9 cellular contexts compared by ENCODE assay signal in the genomic region with DNA sequence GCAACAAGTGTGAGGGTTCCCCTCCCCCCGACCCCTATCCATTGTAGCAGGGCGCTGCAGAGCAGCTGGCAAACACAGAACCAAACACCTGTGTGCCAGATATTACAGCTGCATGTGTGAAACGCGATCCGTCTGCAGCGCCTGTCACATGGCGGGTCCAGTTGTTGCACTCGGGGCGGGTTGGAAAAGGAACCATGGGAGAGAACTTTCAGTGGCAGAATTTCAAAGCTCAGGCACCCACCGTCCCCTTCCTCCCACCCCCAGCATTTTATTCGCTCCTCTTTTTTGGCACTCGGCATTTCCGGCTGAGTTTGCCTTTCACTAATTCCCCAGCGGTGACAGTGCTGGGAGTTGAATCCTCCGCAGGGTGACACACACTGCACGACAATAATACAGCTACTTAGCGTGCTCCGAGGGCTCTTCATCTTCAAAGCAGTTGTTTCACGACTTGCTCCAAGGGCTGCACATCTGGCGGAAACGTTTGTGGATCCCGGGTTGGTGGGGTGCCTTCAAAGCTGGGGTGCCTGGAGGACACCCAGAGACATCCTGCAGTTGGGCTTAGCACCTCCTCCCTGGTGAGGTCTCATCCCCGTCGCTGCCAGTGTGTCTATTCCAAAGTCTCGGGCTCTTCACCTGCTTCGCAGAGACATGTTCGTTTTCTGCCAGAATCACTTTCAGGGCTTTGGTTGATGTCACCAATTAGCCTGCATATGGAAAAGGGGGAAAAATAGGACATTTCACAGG.
DNase-seq lines count a peak whose midpoint lies in the region; ATAC-seq, FAIRE-seq and TF ChIP-seq lines count a peak whose summit lies in the region.
"Had no signal": no experiment of that assay in that cellular context is flagged by ENCODE, and none has a peak within 500 bp of the region (broad histone marks: within the 10 kb centered on the region; RNA-seq: fewer than 3 reads in every experiment).

No MANE protein-coding gene starts in this region.

- no peak for FAIRE-seq in GM12892 (lab: Jason Lieb, UNC)

- peaks cover 4% of the 10 kb centered on the region for H3K9me3 Mint-ChIP-seq in glutamatergic neuron (ENCODE audit: unreplicated experiment)

- H3K4me3 Mint-ChIP-seq in glutamatergic neuron (ENCODE audit: unreplicated experiment): no peak overlapping the region

- intact Hi-C loops in A673 (cut with micrococcal nuclease; ENCODE audit: unreplicated experiment): no loop called here

- POLR2A ChIA-PET in A673 (lab: Charles Lee; ENCODE audit: low non-redundant PET): interaction anchor here (0.6 kb wide), 1 partner anchor 129 kb away, joined by 19 read pairs; no protein-coding TSS in a partner anchor

- H3K27me3 ChIP-seq in A673 (replicated peaks; ENCODE audit: insufficient read depth, low read depth, low read length, poor library complexity) (no peaks in the 10 kb centered on the region), kidney epithelial cell (ENCODE audit: control insufficient read depth, insufficient read depth, low read length) (peaks cover 7% of the 10 kb centered on the region)
- H3K27me3 ChIP-seq: upper lobe of left lung had no signal

- H3K4me1 ChIP-seq in A673 (ENCODE audit: insufficient read depth, low read length, poor library complexity, severe bottlenecking): peaks cover 25% of the 10 kb centered on the region

- H3K27ac Mint-ChIP-seq in glutamatergic neuron (ENCODE audit: unreplicated experiment): no peak overlapping the region

- H3K4me3 ChIP-seq in A673 (ENCODE audit: low read depth, low read length, poor library complexity, severe bottlenecking) (peak overlapping the region; percentile 30), kidney epithelial cell (ENCODE audit: low read depth, low read length) (peak overlapping the region; percentile 3)

- no peaks in the 10 kb centered on the region for H3K9me3 ChIP-seq in A673 (ENCODE audit: low read depth, low read length, poor library complexity, severe bottlenecking)
- H3K9me3 ChIP-seq: upper lobe of left lung had no signal

- BruUV-seq in A673 (replicated peaks; lab: Mats Ljungman, UMichigan): no TSS peak

- H3K36me3 Mint-ChIP-seq in glutamatergic neuron (ENCODE audit: unreplicated experiment): peaks cover 4% of the 10 kb centered on the region

- no peak for TF ChIP-seq POLR2A in GM12892 (IDR thresholded peaks at IDR 0.05; ENCODE audit: low read depth, low read length)

- ATAC-seq in SK-N-SH treated with all-trans-retinoic acid at 6 μM for 48 hours (peak; percentile 70), GM21390 (IDR thresholded peaks at IDR 0.05; ENCODE audit: unreplicated experiment) (no peak)

- CTCF ChIA-PET in A673 (lab: Charles Lee): no interaction called here

- H3K36me3 ChIP-seq in A673 (ENCODE audit: insufficient read depth, low read length, poor library complexity, severe bottlenecking) (no peaks in the 10 kb centered on the region), kidney epithelial cell (ENCODE audit: control insufficient read depth, insufficient read depth, low read length) (no peaks in the 10 kb centered on the region)
- H3K36me3 ChIP-seq: upper lobe of left lung had no signal

- H3K4me1 Mint-ChIP-seq in glutamatergic neuron (ENCODE audit: low read depth, unreplicated experiment): peaks cover 12% of the 10 kb centered on the region

- peak overlapping the region; percentile 60 for H3K27ac ChIP-seq in A673 (ENCODE audit: low read depth, low read length, poor library complexity, severe bottlenecking)
- H3K27ac ChIP-seq: upper lobe of left lung had no signal

- peak; percentile 78 for DNase-seq in A673 (ENCODE audit: low spot score)
- DNase-seq in Kasumi-1 (lab: John Stamatoyannopoulos, UW): peak; percentile 34 to 41
- DNase-seq in kidney epithelial cell (ENCODE audit: low read depth): no peak
- no peak for DNase-seq in GM12892 (ENCODE audit: insufficient read length)
- DNase-seq in central memory CD4-positive, alpha-beta T cell: no peak
- no peak for DNase-seq in glutamatergic neuron
- DNase-seq: upper lobe of left lung had no signal

- peaks cover 4% of the 10 kb centered on the region for H3K27me3 Mint-ChIP-seq in glutamatergic neuron (ENCODE audit: unreplicated experiment)

- no peak for TF ChIP-seq CTCF in A673 (conservative IDR thresholded peaks at IDR 0.05; ENCODE audit: low read depth, low read length)
- TF ChIP-seq CTCF in kidney epithelial cell (IDR thresholded peaks at IDR 0.05; ENCODE audit: insufficient read depth, low read length, poor library complexity, severe bottlenecking): no peak
- no peak for TF ChIP-seq CTCF in glutamatergic neuron (IDR thresholded peaks at IDR 0.05; ENCODE audit: partially characterized antibody, unreplicated experiment)

TF ChIP-seq in SK-N-SH treated with all-trans-retinoic acid at 6 μM for 48 hours, 23 proteins besides CTCF, POLR2A, EP300 and RAD21:
- TF ChIP-seq ZNF8 (CRISPR knock-in tag; IDR thresholded peaks at IDR 0.05): no peak
- no peak for TF ChIP-seq RARB (CRISPR knock-in tag; IDR thresholded peaks at IDR 0.05)
- no peak for TF ChIP-seq SNAI2 (CRISPR knock-in tag; IDR thresholded peaks at IDR 0.05)

Comparison
In these comparisons a context has a peak if more than half of its experiments do, and no peak if none do; other contexts are left out.
1. DNase-seq: peak in A673 (single experiment) and Kasumi-1 (2 of 2); none in kidney epithelial cell (single experiment), GM12892 (single experiment), central memory CD4-positive, alpha-beta T cell (single experiment) and glutamatergic neuron (single experiment).